ENCODE assay signal across 9 cellular contexts in genomic region chr1:111223126-111223443, GRCh38. TPM values are rescaled to one million over a fixed set of nuclear protein-coding genes. Genes with fewer than 3 reads are reported as not detected.
DNase-seq lines count a peak whose midpoint lies in the region; ATAC-seq and TF ChIP-seq lines count a peak whose summit lies in the region.
"Had no signal": no experiment of that assay in that cellular context is flagged by ENCODE, and none has a peak within 500 bp of the region (broad histone marks: within the 10 kb centered on the region; RNA-seq: fewer than 3 reads in every experiment).

No MANE protein-coding gene starts in this region.

- CTCF ChIA-PET in activated CD4-positive, alpha-beta T cell treated with anti-CD3 and anti-CD28 coated beads for 36 hours (lab: Charles Lee) = interaction anchor here (0.5 to 9.2 kb wide), 29 partner anchors 9 to 1906 kb away, joined by 3 to 115 read pairs (median 4); partner anchors contain the start of gene DENND2D
- CTCF ChIA-PET in PC-3 (lab: Charles Lee) = interaction anchor here (0.7 to 1.1 kb wide), 3 partner anchors 80 to 177 kb away, joined by 3 to 7 read pairs (median 4); no protein-coding TSS in a partner anchor

- H3K27me3 Mint-ChIP-seq in activated CD4-positive, alpha-beta T cell treated with anti-CD3 and anti-CD28 coated beads for 36 hours = no peaks in the 10 kb centered on the region
- no peaks in the 10 kb centered on the region for H3K27me3 Mint-ChIP-seq in central memory CD8-positive, alpha-beta T cell

- no peaks in the 10 kb centered on the region for H4K20me1 ChIP-seq in PC-3 (ENCODE audit: low read length)
- H4K20me1 ChIP-seq in smooth muscle cell (ENCODE audit: low read depth) = no peaks in the 10 kb centered on the region

- H3K27ac ChIP-seq in PC-3 (ENCODE audit: low read length) (no peak overlapping the region), smooth muscle cell (ENCODE audit: low read depth) (no peak overlapping the region)

- H3K4me1 ChIP-seq in PC-3 (ENCODE audit: insufficient read depth, low read length) (peaks cover 31% of the 10 kb centered on the region), smooth muscle cell (ENCODE audit: low read depth) (peaks cover 17% of the 10 kb centered on the region)

- H3K4me3 Mint-ChIP-seq in activated CD4-positive, alpha-beta T cell treated with anti-CD3 and anti-CD28 coated beads for 36 hours = peak overlapping the region; percentile 62
- peak overlapping the region; percentile 72 for H3K4me3 Mint-ChIP-seq in central memory CD8-positive, alpha-beta T cell

- no peak overlapping the region for H3K4me3 ChIP-seq in PC-3 (ENCODE audit: low read length)
- no peak overlapping the region for H3K4me3 ChIP-seq in smooth muscle cell
- H3K4me3 ChIP-seq: stomach had no signal

- BruUV-seq in PC-3 (replicated peaks; lab: Mats Ljungman, UMichigan) = no TSS peak

- H3K27ac Mint-ChIP-seq in activated CD4-positive, alpha-beta T cell treated with anti-CD3 and anti-CD28 coated beads for 36 hours = peak overlapping the region; percentile 88
- peak overlapping the region; percentile 100 for H3K27ac Mint-ChIP-seq in central memory CD8-positive, alpha-beta T cell (ENCODE audit: low read depth)

- H3K9me3 ChIP-seq in PC-3 (ENCODE audit: low read length) = no peaks in the 10 kb centered on the region
- no peaks in the 10 kb centered on the region for H3K9me3 ChIP-seq in smooth muscle cell (replicated peaks; ENCODE audit: low read depth)
- H3K9me3 ChIP-seq: stomach had no signal

- H3K79me2 ChIP-seq in PC-3 (ENCODE audit: low read length) (no peaks in the 10 kb centered on the region), smooth muscle cell (ENCODE audit: low read depth) (no peaks in the 10 kb centered on the region)

- H3K4me1 Mint-ChIP-seq in activated CD4-positive, alpha-beta T cell treated with anti-CD3 and anti-CD28 coated beads for 36 hours = peaks cover 93% of the 10 kb centered on the region
- peaks cover 94% of the 10 kb centered on the region for H3K4me1 Mint-ChIP-seq in central memory CD8-positive, alpha-beta T cell

- no peaks in the 10 kb centered on the region for H3K9me2 ChIP-seq in PC-3 (replicated peaks; ENCODE audit: low read length)

- no peak overlapping the region for H3K9ac ChIP-seq in PC-3 (ENCODE audit: low read length)
- no peak overlapping the region for H3K9ac ChIP-seq in smooth muscle cell (ENCODE audit: low read depth)

- TF ChIP-seq CTCF in PC-3 (conservative IDR thresholded peaks at IDR 0.05; ENCODE audit: low read depth, low read length) (no peak), smooth muscle cell (IDR thresholded peaks at IDR 0.05; ENCODE audit: borderline replicate concordance, insufficient read depth, poor library complexity, severe bottlenecking) (no peak)

- H3F3A ChIP-seq in PC-3 (ENCODE audit: low read length, unreplicated experiment) (no peaks in the 10 kb centered on the region), smooth muscle cell (ENCODE audit: low read depth) (peaks cover 5% of the 10 kb centered on the region)

- H3K36me3 Mint-ChIP-seq in activated CD4-positive, alpha-beta T cell treated with anti-CD3 and anti-CD28 coated beads for 36 hours (ENCODE audit: low read depth) = peaks cover 3% of the 10 kb centered on the region
- H3K36me3 Mint-ChIP-seq in central memory CD8-positive, alpha-beta T cell (ENCODE audit: insufficient read depth) = peaks cover 20% of the 10 kb centered on the region

- H3K4me2 ChIP-seq in PC-3 (ENCODE audit: low read length) = peak overlapping the region; percentile 38; the same call in 1 of the 2 replicates
- H3K4me2 ChIP-seq in smooth muscle cell = no peak overlapping the region

- POLR2A ChIA-PET in activated CD4-positive, alpha-beta T cell treated with anti-CD3 and anti-CD28 coated beads for 36 hours (lab: Charles Lee) = interaction anchor here (0.6 to 0.7 kb wide), 2 partner anchors 9 to 285 kb away, joined by 3 read pairs; no protein-coding TSS in a partner anchor
- POLR2A ChIA-PET in PC-3 (lab: Charles Lee; ENCODE audit: unreplicated experiment) = no interaction called here

- H3K27me3 ChIP-seq in PC-3 (ENCODE audit: low read length) = no peaks in the 10 kb centered on the region
- H3K27me3 ChIP-seq in smooth muscle cell (ENCODE audit: low read depth) = no peaks in the 10 kb centered on the region
- H3K27me3 ChIP-seq: stomach had no signal

- H3K9me3 Mint-ChIP-seq in activated CD4-positive, alpha-beta T cell treated with anti-CD3 and anti-CD28 coated beads for 36 hours (ENCODE audit: low read depth) = peaks cover 3% of the 10 kb centered on the region
- H3K9me3 Mint-ChIP-seq in central memory CD8-positive, alpha-beta T cell = peaks cover 2% of the 10 kb centered on the region

- intact Hi-C loops in activated CD4-positive, alpha-beta T cell treated with anti-CD3 and anti-CD28 coated beads for 36 hours (cut with DNase I, micrococcal nuclease) = loop anchor here (1.0 to 5.0 kb wide), 11 partner anchors 52 to 591 kb away; partner anchors contain the start of genes ATP5PB (in 2 of the 2), WDR77 (in 2 of the 2), CEPT1 (in 1 of the 2) and DRAM2 (in 1 of the 2)
- intact Hi-C loops in PC-3 (cut with micrococcal nuclease) = loop anchor here (1.0 kb wide), 1 partner anchor 111 kb away; no protein-coding TSS in a partner anchor

- peak overlapping the region; percentile 19; the same call in 1 of the 2 replicates for H2AFZ ChIP-seq in PC-3 (ENCODE audit: low read length)
- peak overlapping the region; percentile 52 for H2AFZ ChIP-seq in smooth muscle cell (ENCODE audit: low read depth)

- no peak for ATAC-seq in activated CD4-positive, alpha-beta T cell treated with anti-CD3 and anti-CD28 coated beads for 36 hours
- ATAC-seq in PC-3 (no peak), HG02610 (IDR thresholded peaks at IDR 0.05; ENCODE audit: unreplicated experiment) (no peak)
- no peak for ATAC-seq in central memory CD8-positive, alpha-beta T cell (replicated peaks; ENCODE audit: extremely low read depth, poor library complexity, severe bottlenecking)

- no peak for DNase-seq in activated CD4-positive, alpha-beta T cell treated with anti-CD3 and anti-CD28 coated beads for 36 hours
- DNase-seq in activated CD4-positive, alpha-beta T cell treated with anti-CD3 and anti-CD28 coated beads, Interleukin-2, amount 50 U/mL, for 1 hour = no peak
- DNase-seq in PC-3 (no peak), smooth muscle cell (lab: John Stamatoyannopoulos, UW; ENCODE audit: unreplicated experiment) (no peak), NCI-H510A (lab: John Stamatoyannopoulos, UW) (no peak), NCI-H2171 treated with DMSO at 0.1 percent for 48 hours (lab: John Stamatoyannopoulos, UW) (no peak)
- no peak for DNase-seq in central memory CD8-positive, alpha-beta T cell (ENCODE audit: low spot score in 2 of 2)

- WGBS in smooth muscle cell (ENCODE audit: low lambda C conversion rate) = 60% methylated on average over 1 of the region's 1 CpG

- H3K36me3 ChIP-seq in PC-3 (ENCODE audit: low read depth, low read length) (no peaks in the 10 kb centered on the region), smooth muscle cell (ENCODE audit: low read depth) (no peaks in the 10 kb centered on the region)
- H3K36me3 ChIP-seq: stomach had no signal

RNA-seq across cellular contexts. Expression of gene CHI3L2, which starts 4.4 kb away (rescaled TPM):
- total RNA-seq in activated CD4-positive, alpha-beta T cell treated with anti-CD3 and anti-CD28 coated beads for 36 hours = 10 to 100 TPM; 12.7 TPM
- total RNA-seq in PC-3 (2014; rRNA removed) (0.55 TPM in 1 of 2 replicates, not detected in the other), smooth muscle cell (0.54 and 0.90 TPM in 2 replicates)
- polyA plus RNA-seq in smooth muscle cell = 2.0 and 2.4 TPM in 2 replicates

RNA-seq across cellular contexts. Expression of gene DENND2D, which starts 22.6 kb away (rescaled TPM):
- total RNA-seq in activated CD4-positive, alpha-beta T cell treated with anti-CD3 and anti-CD28 coated beads for 36 hours = 100 to 1,000 TPM; 174 to 190 TPM
- 3.2 and 4.0 TPM in 2 replicates for total RNA-seq in PC-3 (2014; rRNA removed)
- total RNA-seq in smooth muscle cell = 1.1 and 3.7 TPM in 2 replicates
- 0.75 and 2.0 TPM in 2 replicates for polyA plus RNA-seq in smooth muscle cell

Comparison
In these comparisons a context has a peak if more than half of its experiments do, and no peak if none do; other contexts are left out.
1. RNA of gene DENND2D, which starts 22.6 kb away (total RNA-seq): 174 to 190 TPM in activated CD4-positive, alpha-beta T cell treated with anti-CD3 and anti-CD28 coated beads for 36 hours; 3.2 to 4.0 TPM in PC-3 and 1.1 to 3.7 TPM in smooth muscle cell; every median in the first group is over 10 times any median in the second.